ENCODE assay signal across 30 cellular contexts in the genomic region with DNA sequence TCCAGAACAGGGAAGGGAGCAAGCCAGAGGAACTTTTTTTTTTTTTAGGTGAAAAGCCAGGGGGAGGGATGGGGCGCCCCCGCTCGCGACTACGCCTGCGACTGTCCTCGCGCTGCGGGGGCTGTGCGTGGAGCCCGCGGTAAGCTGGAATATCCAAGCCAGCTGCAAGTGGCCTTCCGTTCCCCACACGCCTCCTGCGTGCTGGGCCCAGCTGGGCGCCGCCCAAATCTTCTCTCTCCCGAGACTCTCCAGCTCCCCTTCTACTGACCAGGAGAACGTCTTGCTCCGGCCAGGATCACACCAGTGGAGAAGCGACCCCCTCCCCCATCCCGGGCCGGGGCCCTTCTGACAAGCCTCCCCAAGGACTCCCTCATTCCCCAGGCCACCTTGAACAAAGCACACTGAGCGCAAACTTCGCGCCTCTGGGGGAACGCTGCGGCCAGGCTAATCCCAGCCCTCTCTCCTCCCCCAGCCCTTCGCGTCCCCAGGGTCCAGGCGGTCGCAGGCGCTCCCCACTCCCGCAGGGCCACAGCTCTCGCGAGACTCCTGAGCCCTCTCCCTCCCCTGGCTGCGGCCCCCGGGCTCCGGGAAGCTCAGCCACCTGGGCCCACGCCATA. TPM values are rescaled to one million over a fixed set of nuclear protein-coding genes. Genes with fewer than 3 reads are reported as not detected.
A peak's percentile ranks its signal among the peaks of the same experiment; 100 is the strongest.
DNase-seq lines count a peak whose midpoint lies in the region; ATAC-seq and TF ChIP-seq lines count a peak whose summit lies in the region.
"Had no signal": no experiment of that assay in that cellular context is flagged by ENCODE, and none has a peak within 500 bp of the region (broad histone marks: within the 10 kb centered on the region; RNA-seq: fewer than 3 reads in every experiment).

No MANE protein-coding gene starts in this region.

- H3K79me1 ChIP-seq in mesendoderm (ENCODE audit: low read length), result no peaks in the 10 kb centered on the region

- no peak overlapping the region for H2BK15ac ChIP-seq in mesendoderm (replicated peaks; ENCODE audit: low read depth)

- H2AK5ac ChIP-seq in mesendoderm (ENCODE audit: low read length), result no peak overlapping the region

- H3K9me3 ChIP-seq in SK-N-SH, result no peaks in the 10 kb centered on the region
- H3K9me3 ChIP-seq in ectodermal cell (ENCODE audit: control insufficient read depth, low read length), result no peaks in the 10 kb centered on the region
- no peaks in the 10 kb centered on the region for H3K9me3 ChIP-seq in stomach
- H3K9me3 ChIP-seq: ascending aorta, Caco-2, lower lobe of right lung, suprapubic skin had no signal

- H3K4me1 ChIP-seq in SK-N-SH (ENCODE audit: control insufficient read depth in 1 of 2, insufficient read depth in 2 of 2, low read depth in 1 of 2, low read length in 1 of 2), result peaks cover 0 to 11% of the 10 kb centered on the region in 2 experiments; a peak in 1 of 4 replicates
- H3K4me1 ChIP-seq in ectodermal cell (ENCODE audit: control insufficient read depth, insufficient read depth, low read length), result peaks cover 18% of the 10 kb centered on the region
- H3K4me1 ChIP-seq in mesendoderm (ENCODE audit: control insufficient read depth, low read depth, low read length), result peaks cover 16% of the 10 kb centered on the region
- H3K4me1 ChIP-seq in stomach, result peaks cover 33 to 82% (median 68%) of the 10 kb centered on the region in 4 donors
- H3K4me1 ChIP-seq: Caco-2, foreskin keratinocyte had no signal

- no peak overlapping the region for H4K8ac ChIP-seq in mesendoderm (ENCODE audit: low read depth, low read length)

- POLR2A ChIA-PET in SK-N-SH (lab: Yijun Ruan, JAX), result interaction anchor here (0.7 kb wide), 1 partner anchor 1428 kb away, joined by 4 read pairs; no protein-coding TSS in a partner anchor
- POLR2A ChIA-PET in activated CD8-positive, alpha-beta T cell treated with anti-CD3 and anti-CD28 coated beads, Interleukin-2, amount 10 ng/mL, durations not matched to agents 7 days and 5 days (lab: Charles Lee), result no interaction called here

- no peaks in the 10 kb centered on the region for H4K20me1 ChIP-seq in SK-N-SH (ENCODE audit: insufficient read depth)

- H3K56ac ChIP-seq in mesendoderm (ENCODE audit: low read length), result peak overlapping the region; percentile 50

- H3K36me3 Mint-ChIP-seq in activated CD8-positive, alpha-beta T cell treated with anti-CD3 and anti-CD28 coated beads, Interleukin-2, amount 10 ng/mL, durations not matched to agents 7 days and 5 days (ENCODE audit: low read depth), result peaks cover 9% of the 10 kb centered on the region
- H3K36me3 Mint-ChIP-seq: activated naive CD8-positive, alpha-beta T cell had no signal

- no peak for ATAC-seq in SK-N-SH treated with all-trans-retinoic acid at 6 μM for 48 hours
- ATAC-seq in activated CD8-positive, alpha-beta T cell treated with anti-CD3 and anti-CD28 coated beads, Interleukin-2, amount 10 ng/mL, durations not matched to agents 7 days and 5 days, result no peak
- ATAC-seq: esophagus mucosa, foreskin keratinocyte, HCT116, lower lobe of right lung had no signal

- DNase-seq in SK-N-SH (peak; percentile 52), mesendoderm (no peak), stomach (no peak), cardiac septum (ENCODE audit: low spot score) (no peak)
- no peak for DNase-seq in activated CD4-positive, alpha-beta T cell treated with anti-CD3 and anti-CD28 coated beads for 48 hours
- DNase-seq in activated CD8-positive, alpha-beta T cell treated with anti-CD3 and anti-CD28 coated beads, Interleukin-2, amount 10 ng/mL, durations not matched to agents 7 days and 5 days, result no peak
- DNase-seq: activated CD8-positive, alpha-beta memory T cell treated with anti-CD3 and anti-CD28 coated beads, Interleukin-2, amount 50 U/mL, for 4 hours; Caco-2; DND-41; effector CD4-positive, alpha-beta T cell; foreskin keratinocyte; IMR-90; lower lobe of right lung; NCI-H2081; NCI-H446; OCI-M1; T-helper 9 cell had no signal

- 14% methylated on average over 37 of the region's 40 CpGs for WGBS in SK-N-SH (ENCODE audit: low lambda C conversion rate)
- 0 to 1% methylated on average over 40 of the region's 40 CpGs for WGBS in ectodermal cell, 2 experiments
- WGBS in mesendoderm (ENCODE audit: extremely low coverage, insufficient coverage, low lambda C conversion rate), result no CpG with 5 or more reads among the region's 40 CpGs
- WGBS in stomach, 5 donors, result 3 to 13% (median 7%) methylated on average over 27 to 40 of the region's 40 CpGs

- no peak for TF ChIP-seq CTCF in SK-N-SH (IDR thresholded peaks at IDR 0.05)
- no peak for TF ChIP-seq CTCF in stomach (IDR thresholded peaks at IDR 0.05)

- peaks cover 4% of the 10 kb centered on the region for H3K9me3 Mint-ChIP-seq in activated CD8-positive, alpha-beta T cell treated with anti-CD3 and anti-CD28 coated beads, Interleukin-2, amount 10 ng/mL, durations not matched to agents 7 days and 5 days (ENCODE audit: insufficient read depth)
- H3K9me3 Mint-ChIP-seq: central memory CD8-positive, alpha-beta T cell had no signal

- no peak for TF ChIP-seq POLR2A in stomach (IDR thresholded peaks at IDR 0.05)

- no peak overlapping the region for H2BK5ac ChIP-seq in mesendoderm (ENCODE audit: low read length)

- H3K4me1 Mint-ChIP-seq in activated CD8-positive, alpha-beta T cell treated with anti-CD3 and anti-CD28 coated beads, Interleukin-2, amount 10 ng/mL, durations not matched to agents 7 days and 5 days (ENCODE audit: low read depth), result peaks cover 36% of the 10 kb centered on the region

- no peaks in the 10 kb centered on the region for H3F3A ChIP-seq in SK-N-SH (replicated peaks; ENCODE audit: insufficient read depth)

- H3K9ac ChIP-seq in SK-N-SH (no peak overlapping the region), mesendoderm (ENCODE audit: low read length) (peak overlapping the region; percentile 13)

- H3K36me3 ChIP-seq in SK-N-SH (replicated peaks in 1 of 2; ENCODE audit: control insufficient read depth in 1 of 2, insufficient read depth in 2 of 2, low read length in 1 of 2) (no peaks in the 10 kb centered on the region), ectodermal cell (ENCODE audit: control insufficient read depth, insufficient read depth, low read length) (no peaks in the 10 kb centered on the region), mesendoderm (ENCODE audit: control insufficient read depth, insufficient read depth, low read length) (no peaks in the 10 kb centered on the region), stomach (peaks cover 0 to 21% (median 0%) of the 10 kb centered on the region in 4 donors)
- H3K36me3 ChIP-seq: ascending aorta, lower lobe of right lung, neutrophil, suprapubic skin had no signal

- H3K27ac Mint-ChIP-seq in activated CD8-positive, alpha-beta T cell treated with anti-CD3 and anti-CD28 coated beads, Interleukin-2, amount 10 ng/mL, durations not matched to agents 7 days and 5 days, result no peak overlapping the region
- H3K27ac Mint-ChIP-seq: activated naive CD8-positive, alpha-beta T cell; activated T-helper 2 cell treated with anti-CD3 and anti-CD28 coated beads, Interferon-gamma antibody, Interleukin-2, Interleukin-4, amounts not matched to agents 10 μg/mL and 5 μg/mL and 100 μg/mL, durations not matched to agents 14 hours and 24 hours and 36 hours had no signal

- CTCF ChIA-PET in SK-N-SH (lab: Yijun Ruan, JAX), result interaction anchor here (1.3 to 9.3 kb wide), 2 partner anchors 13 to 121 kb away, joined by 4 to 69 read pairs; no protein-coding TSS in a partner anchor
- CTCF ChIA-PET in activated CD8-positive, alpha-beta T cell treated with anti-CD3 and anti-CD28 coated beads, Interleukin-2, amount 10 ng/mL, durations not matched to agents 7 days and 5 days (lab: Charles Lee), result interaction anchor here (1.0 kb wide), 1 partner anchor 14 kb away, joined by 3 read pairs; no protein-coding TSS in a partner anchor

- H3K27me3 Mint-ChIP-seq in activated CD8-positive, alpha-beta T cell treated with anti-CD3 and anti-CD28 coated beads, Interleukin-2, amount 10 ng/mL, durations not matched to agents 7 days and 5 days (ENCODE audit: low read depth), result peaks cover 91% of the 10 kb centered on the region

- H2BK120ac ChIP-seq in mesendoderm (ENCODE audit: low read depth, low read length), result no peak overlapping the region

- H3K27me3 ChIP-seq in SK-N-SH (ENCODE audit: insufficient read depth) (peaks cover 91% of the 10 kb centered on the region), ectodermal cell (ENCODE audit: control insufficient read depth, insufficient read depth, low read length, poor library complexity, severe bottlenecking) (peaks cover 100% of the 10 kb centered on the region), mesendoderm (ENCODE audit: insufficient read depth, low read length, poor library complexity) (peaks cover 52% of the 10 kb centered on the region), stomach (peaks cover 8 to 100% (median 90%) of the 10 kb centered on the region in 3 donors)

- TF ChIP-seq EP300 in SK-N-SH (IDR thresholded peaks at IDR 0.05; ENCODE audit: borderline replicate concordance in 1 of 2, low read depth in 1 of 2, low read length in 1 of 2), result no peak
- TF ChIP-seq EP300 in stomach (IDR thresholded peaks at IDR 0.05), result no peak

- peak overlapping the region; percentile 45 for H3K23ac ChIP-seq in mesendoderm (ENCODE audit: low read length)

- no peaks in the 10 kb centered on the region for H3K79me2 ChIP-seq in SK-N-SH (ENCODE audit: insufficient read depth)
- H3K79me2 ChIP-seq in mesendoderm (ENCODE audit: control insufficient read depth, insufficient read depth, low read length), result no peaks in the 10 kb centered on the region

- H3K4me3 ChIP-seq in SK-N-SH (ENCODE audit: low read depth in 2 of 2, low read length in 1 of 2), result no peak overlapping the region
- H3K4me3 ChIP-seq in ectodermal cell (ENCODE audit: insufficient read depth, low read depth, low read length), result peak overlapping the region; percentile 1
- no peak overlapping the region for H3K4me3 ChIP-seq in mesendoderm (ENCODE audit: low read length)
- no peak overlapping the region for H3K4me3 ChIP-seq in stomach
- H3K4me3 ChIP-seq: ascending aorta, lower lobe of right lung, skin epidermis, suprapubic skin had no signal

- intact Hi-C loops in stomach (cut with DNase I; ENCODE audit: low total_unique reads), result no loop called here
- intact Hi-C loops in cardiac septum (cut with DNase I), result no loop called here

- no peaks in the 10 kb centered on the region for H3K9me2 ChIP-seq in SK-N-SH

- no peak overlapping the region for H3K4me3 Mint-ChIP-seq in activated CD8-positive, alpha-beta T cell treated with anti-CD3 and anti-CD28 coated beads, Interleukin-2, amount 10 ng/mL, durations not matched to agents 7 days and 5 days
- H3K4me3 Mint-ChIP-seq: activated naive CD8-positive, alpha-beta T cell; central memory CD8-positive, alpha-beta T cell had no signal

- H3K4me2 ChIP-seq in SK-N-SH, result no peak overlapping the region
- peak overlapping the region; percentile 0 for H3K4me2 ChIP-seq in mesendoderm (ENCODE audit: low read length)

- H3K4ac ChIP-seq in mesendoderm (ENCODE audit: low read depth, low read length), result no peak overlapping the region

- no peak overlapping the region for H3K18ac ChIP-seq in mesendoderm (ENCODE audit: low read length)

- no peak for TF ChIP-seq RAD21 in SK-N-SH (IDR thresholded peaks at IDR 0.05; ENCODE audit: low read length)

- H4K5ac ChIP-seq in mesendoderm (ENCODE audit: low read length), result no peak overlapping the region

- no peak overlapping the region for H2AFZ ChIP-seq in SK-N-SH (ENCODE audit: low read depth)

- H3K27ac ChIP-seq in SK-N-SH (ENCODE audit: low read depth in 2 of 2, low read length in 1 of 2), result no peak overlapping the region
- H3K27ac ChIP-seq in ectodermal cell (ENCODE audit: insufficient read depth, low read depth, low read length, poor library complexity, severe bottlenecking), result no peak overlapping the region
- H3K27ac ChIP-seq in mesendoderm (ENCODE audit: low read depth, low read length), result no peak overlapping the region
- H3K27ac ChIP-seq in stomach, result peak overlapping the region in 4 of 5 donors; percentile 24 to 93 (median 70)
- H3K27ac ChIP-seq: ascending aorta, foreskin keratinocyte, HL-60, lower lobe of right lung, neutrophil, skin epidermis, suprapubic skin had no signal

RNA-seq across cellular contexts. Expression of gene BARX1, which starts 6.6 kb away (rescaled TPM):
- polyA plus RNA-seq in SK-N-SH (2012; rRNA removed) (not detected in 2 replicates), stomach (100 to 1,000 TPM; 141 to 256 (median 151) TPM)
- not detected in 2 replicates for polyA plus RNA-seq in SK-N-SH (2012; cell fraction: cytosol; rRNA removed)
- not detected in 2 replicates for polyA plus RNA-seq in SK-N-SH (2012; cell fraction: nucleus; rRNA removed)
- 0.31 TPM for polyA plus RNA-seq in ectodermal cell (2013, experiment 1 of 4)
- 0.48 TPM for polyA plus RNA-seq in ectodermal cell (2013, experiment 2 of 4)
- 0.64 TPM for polyA plus RNA-seq in ectodermal cell (2013, experiment 3 of 4)
- polyA plus RNA-seq in ectodermal cell (2013, experiment 4 of 4), result 0.69 TPM
- 4.1 TPM for polyA plus RNA-seq in mesendoderm (2013, experiment 1 of 2)
- 3.7 TPM for polyA plus RNA-seq in mesendoderm (2013, experiment 2 of 2)
- total RNA-seq in stomach (100 to 1,000 TPM in 1 of 5 donors, 10 to 100 TPM in 3, not detected in 1; 42.0 to 213 (median 70.4) TPM), cardiac septum (0.19 TPM)
- total RNA-seq in activated CD8-positive, alpha-beta T cell treated with anti-CD3 and anti-CD28 coated beads, Interleukin-2, amount 10 ng/mL, durations not matched to agents 7 days and 5 days, result under 1 TPM in 1 of 2 experiments, not detected in 1; 0.53 TPM
- total RNA-seq: ascending aorta, Caco-2, foreskin keratinocyte, IMR-90, kidney epithelial cell, lower lobe of right lung, suprapubic skin had no signal
- polyA plus RNA-seq: foreskin keratinocyte, IMR-90 had no signal

Comparison
In these comparisons a context has a peak if more than half of its experiments do, and no peak if none do; other contexts are left out.
1. H3K27ac ChIP-seq: peak in stomach (4 of 5); none in SK-N-SH (0 of 2), ectodermal cell (single experiment) and mesendoderm (single experiment).